12 cellular contexts compared by ENCODE assay signal in genomic region chr16:12901204-12901596, GRCh38. TPM values are rescaled to one million over a fixed set of nuclear protein-coding genes. Genes with fewer than 3 reads are reported as not detected.
DNase-seq lines count a peak whose midpoint lies in the region; ATAC-seq, FAIRE-seq and TF ChIP-seq lines count a peak whose summit lies in the region.
"Had no signal": no experiment of that assay in that cellular context is flagged by ENCODE, and none has a peak within 500 bp of the region (broad histone marks: within the 10 kb centered on the region; RNA-seq: fewer than 3 reads in every experiment).

No MANE protein-coding gene starts in this region.

- H3K4me1 Mint-ChIP-seq in brain = peaks cover 10% of the 10 kb centered on the region

- H3K27me3 Mint-ChIP-seq in brain = peaks cover 86% of the 10 kb centered on the region

- H3K18ac ChIP-seq in mesenchymal stem cell (ENCODE audit: low read depth in 1 of 2, low read length in 2 of 2) = no peak overlapping the region

- no peak overlapping the region for H2BK120ac ChIP-seq in mesenchymal stem cell (ENCODE audit: low read depth, low read length)

- peaks cover 65 to 83% of the 10 kb centered on the region in 2 experiments for H3K27me3 ChIP-seq in mesenchymal stem cell (ENCODE audit: control insufficient read depth in 1 of 2, insufficient read depth in 1 of 2, low read length in 2 of 2)

- 0% methylated on average over 7 of the region's 34 CpGs for WGBS in mesenchymal stem cell

- H3K9ac ChIP-seq in mesenchymal stem cell (ENCODE audit: low read length) = no peak overlapping the region

- H3K4ac ChIP-seq in mesenchymal stem cell (ENCODE audit: low read depth in 1 of 2, low read length in 2 of 2) = no peak overlapping the region

- DNase-seq in ACHN (peak; percentile 86), NCI-H146 (lab: John Stamatoyannopoulos, UW) (peak; percentile 62), mesenchymal stem cell (no peak), HUDEP-2 (lab: John Stamatoyannopoulos, UW; ENCODE audit: unreplicated experiment in 76 of 76) (no peak), D721Med (ENCODE audit: insufficient read length, low spot score) (no peak)
- DNase-seq: CD8-positive, alpha-beta T cell; cerebellar nuclear complex; small intestine; stimulated activated naive CD8-positive, alpha-beta T cell treated with anti-CD3 and anti-CD28 coated beads, Interleukin-15, amount 100 ng/mL, for 72 hours had no signal

- H2AK5ac ChIP-seq in mesenchymal stem cell (ENCODE audit: low read length, severe bottlenecking) = no peak overlapping the region

- peaks cover 0 to 8% (median 0%) of the 10 kb centered on the region in 5 experiments for H3K9me3 Mint-ChIP-seq in brain
- H3K9me3 Mint-ChIP-seq: CD8-positive, alpha-beta T cell; stimulated activated naive CD8-positive, alpha-beta T cell treated with anti-CD3 and anti-CD28 coated beads, Interleukin-15, amount 100 ng/mL, for 72 hours had no signal

- H3K36me3 ChIP-seq in mesenchymal stem cell (ENCODE audit: control insufficient read depth in 1 of 2, insufficient read depth in 2 of 2, low read depth in 1 of 2, low read length in 2 of 2) = no peaks in the 10 kb centered on the region

- no peak for ATAC-seq in HG02798 (IDR thresholded peaks at IDR 0.05; ENCODE audit: poor library complexity, unreplicated experiment)
- no peak for ATAC-seq in GM21619 (IDR thresholded peaks at IDR 0.05; ENCODE audit: unreplicated experiment)
- ATAC-seq: CD8-positive, alpha-beta T cell; stimulated activated naive CD8-positive, alpha-beta T cell treated with anti-CD3 and anti-CD28 coated beads, Interleukin-15, amount 100 ng/mL, for 72 hours had no signal

- peak overlapping the region; percentile 94 for H3K4me2 ChIP-seq in mesenchymal stem cell (ENCODE audit: low read length, poor library complexity, severe bottlenecking)

- H4K8ac ChIP-seq in mesenchymal stem cell (ENCODE audit: low read length) = no peak overlapping the region

- H3K36me3 Mint-ChIP-seq in brain = no peaks in the 10 kb centered on the region
- H3K36me3 Mint-ChIP-seq: CD8-positive, alpha-beta T cell had no signal

- no peak overlapping the region for H3K23ac ChIP-seq in mesenchymal stem cell (ENCODE audit: low read length in 2 of 2)

- no peak overlapping the region for H4K91ac ChIP-seq in mesenchymal stem cell (ENCODE audit: low read length)

- H3K4me3 ChIP-seq in mesenchymal stem cell (ENCODE audit: insufficient read depth in 1 of 2, low read depth in 1 of 2, low read length in 2 of 2) = peak overlapping the region in 1 of 2 experiments; percentile 44

- peak overlapping the region; percentile 79 to 84 (median 82) for H3K4me3 Mint-ChIP-seq in brain
- H3K4me3 Mint-ChIP-seq: CD8-positive, alpha-beta T cell; stimulated activated naive CD8-positive, alpha-beta T cell treated with anti-CD3 and anti-CD28 coated beads, Interleukin-15, amount 100 ng/mL, for 72 hours had no signal

- H2BK15ac ChIP-seq in mesenchymal stem cell (ENCODE audit: low read depth, poor library complexity, severe bottlenecking) = no peak overlapping the region

- H2BK12ac ChIP-seq in mesenchymal stem cell (ENCODE audit: low read length in 2 of 2) = no peak overlapping the region

- FAIRE-seq in D721Med (lab: Jason Lieb, UNC) = no peak
- FAIRE-seq: small intestine had no signal

- H3K27ac Mint-ChIP-seq in brain = peak overlapping the region in 3 of 5 experiments; percentile 48 to 67 (median 60)
- H3K27ac Mint-ChIP-seq: CD8-positive, alpha-beta T cell; stimulated activated naive CD8-positive, alpha-beta T cell treated with anti-CD3 and anti-CD28 coated beads, Interleukin-15, amount 100 ng/mL, for 72 hours had no signal

- no peaks in the 10 kb centered on the region for H3K9me3 ChIP-seq in mesenchymal stem cell (ENCODE audit: control insufficient read depth, low read length)

- H3K4me1 ChIP-seq in mesenchymal stem cell (ENCODE audit: control insufficient read depth, insufficient read depth, low read depth, low read length) = peaks cover 34% of the 10 kb centered on the region

- H3K14ac ChIP-seq in mesenchymal stem cell (ENCODE audit: low read length in 2 of 2) = no peak overlapping the region

- no peaks in the 10 kb centered on the region for H3K79me1 ChIP-seq in mesenchymal stem cell (replicated peaks; ENCODE audit: low read length, poor library complexity, severe bottlenecking)

- no peak overlapping the region for H3K27ac ChIP-seq in mesenchymal stem cell (ENCODE audit: low read length, poor library complexity, severe bottlenecking)

- H2AFZ ChIP-seq in mesenchymal stem cell (ENCODE audit: low read depth, low read length) = no peak overlapping the region

- in situ Hi-C loops in ACHN (cut with HindIII; ENCODE audit: low pct_ligation_motif_present, low pct_unique_long_range_greater_than_20kb, low sequenced_read_pairs) = no loop called here

- no peak for TF ChIP-seq CTCF in brain (conservative IDR thresholded peaks at IDR 0.05)
- TF ChIP-seq CTCF in D721Med (IDR thresholded peaks at IDR 0.05; ENCODE audit: insufficient read depth, missing control alignments) = no peak

- H2BK5ac ChIP-seq in mesenchymal stem cell (ENCODE audit: low read depth, low read length, poor library complexity, severe bottlenecking) = no peak overlapping the region

RNA-seq across cellular contexts. Expression of gene SHISA9, which starts 0.2 kb away (rescaled TPM):
- polyA plus RNA-seq in brain (ENCODE audit: insufficient read depth, low read depth, low replicate concordance) = 38.5 TPM
- not detected for polyA plus RNA-seq in mesenchymal stem cell (2013, experiment 1 of 2)
- polyA plus RNA-seq in mesenchymal stem cell (2013, experiment 2 of 2) = 0.01 TPM

Comparison
In these comparisons a context has a peak if more than half of its experiments do, and no peak if none do; other contexts are left out.
1. DNase-seq: peak in ACHN (single experiment) and NCI-H146 (single experiment); none in mesenchymal stem cell (single experiment), HUDEP-2 (0 of 76) and D721Med (single experiment).